ENCODE assay signal across 8 cellular contexts in the genomic region with DNA sequence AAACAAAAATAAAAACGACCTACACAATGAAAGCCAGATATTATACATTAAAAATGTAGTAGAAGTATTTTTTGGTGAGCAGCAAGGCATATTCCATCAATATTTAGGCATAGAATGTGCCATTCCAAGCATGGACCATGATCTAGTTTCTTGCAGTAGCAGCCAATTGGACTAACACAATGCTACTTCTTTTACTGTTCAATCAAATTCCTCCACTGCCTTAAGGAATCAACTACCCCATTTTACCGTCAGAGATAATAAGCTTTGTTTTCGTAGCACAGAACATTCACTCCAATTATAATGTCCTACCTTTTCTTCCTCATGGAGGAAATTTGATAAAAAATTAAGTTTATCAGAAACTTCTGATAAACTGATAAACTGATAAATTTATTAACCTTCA. TPM values are rescaled to one million over a fixed set of nuclear protein-coding genes. Genes with fewer than 3 reads are reported as not detected.
DNase-seq lines count a peak whose midpoint lies in the region; ATAC-seq and TF ChIP-seq lines count a peak whose summit lies in the region.

No MANE protein-coding gene starts in this region.

- H3K27me3 Mint-ChIP-seq in progenitor cell of endocrine pancreas, result no peaks in the 10 kb centered on the region

- intact Hi-C loops in PC-9 (cut with micrococcal nuclease; ENCODE audit: unreplicated experiment), result no loop called here

- peak overlapping the region; percentile 92; the same call in 1 of the 2 replicates for H3K27ac ChIP-seq in PC-9

- H3K36me3 Mint-ChIP-seq in progenitor cell of endocrine pancreas (ENCODE audit: insufficient read depth), result peaks cover 3% of the 10 kb centered on the region

- peaks cover 17% of the 10 kb centered on the region for H3K4me1 Mint-ChIP-seq in progenitor cell of endocrine pancreas (ENCODE audit: low read depth)

- no peaks in the 10 kb centered on the region for H3K9me2 ChIP-seq in PC-9 (ENCODE audit: insufficient read depth)

- no peaks in the 10 kb centered on the region for H3K9me3 ChIP-seq in PC-9 (ENCODE audit: insufficient read depth, low read depth)

- H3K4me3 ChIP-seq in GM08714 (ENCODE audit: low read length) (peak overlapping the region; percentile 76; the same call in 1 of the 2 replicates), PC-9 (peak overlapping the region; percentile 79), epithelial cell of proximal tubule (ENCODE audit: low read depth, low read length) (peak overlapping the region; percentile 90)

- peak overlapping the region; percentile 84 for H3K4me2 ChIP-seq in PC-9

- peaks cover 6% of the 10 kb centered on the region for H3F3A ChIP-seq in PC-9 (ENCODE audit: insufficient read depth, low read depth)

- H3K27me3 ChIP-seq in PC-9 (ENCODE audit: insufficient read depth, low read depth), result no peaks in the 10 kb centered on the region

- peak overlapping the region; percentile 88 for H3K4me3 Mint-ChIP-seq in progenitor cell of endocrine pancreas (ENCODE audit: low read depth)

- H3K79me2 ChIP-seq in PC-9 (ENCODE audit: low read depth), result peaks cover 66% of the 10 kb centered on the region

- H3K27ac Mint-ChIP-seq in progenitor cell of endocrine pancreas, result peak overlapping the region; percentile 47

- DNase-seq in PC-9 (no peak), epithelial cell of proximal tubule (ENCODE audit: low read depth) (no peak), progenitor cell of endocrine pancreas (ENCODE audit: low spot score, unreplicated experiment) (no peak), Ammon's horn (ENCODE audit: low spot score) (no peak), superior temporal gyrus (ENCODE audit: extremely low spot score) (no peak)
- no peak for DNase-seq in activated CD4-positive, alpha-beta T cell treated with anti-CD3 and anti-CD28 coated beads, Interleukin-2, amount 50 U/mL, for 4 hours

- no peak for TF ChIP-seq CTCF in PC-9 (conservative IDR thresholded peaks at IDR 0.05)
- TF ChIP-seq CTCF in epithelial cell of proximal tubule (conservative IDR thresholded peaks at IDR 0.05; ENCODE audit: low read depth, low read length), result no peak
- TF ChIP-seq CTCF in progenitor cell of endocrine pancreas (IDR thresholded peaks at IDR 0.05; ENCODE audit: unreplicated experiment), result no peak

- CTCF ChIA-PET in PC-9 (lab: Charles Lee), result no interaction called here

- H3K4me1 ChIP-seq in PC-9 (replicated peaks; ENCODE audit: insufficient read depth), result peaks cover 21% of the 10 kb centered on the region; the same call in 1 of the 2 replicates

- no peaks in the 10 kb centered on the region for H3K36me3 ChIP-seq in PC-9 (ENCODE audit: low read depth)

- no peaks in the 10 kb centered on the region for H3K9me3 Mint-ChIP-seq in progenitor cell of endocrine pancreas (ENCODE audit: low read depth)

- no peak for ATAC-seq in GM21737 (IDR thresholded peaks at IDR 0.05; ENCODE audit: unreplicated experiment)

- POLR2A ChIA-PET in PC-9 (lab: Charles Lee; ENCODE audit: unreplicated experiment), result no interaction called here

- H4K20me1 ChIP-seq in PC-9 (ENCODE audit: insufficient read depth), result no peaks in the 10 kb centered on the region; the same call in 1 of the 2 replicates

- no peak overlapping the region for H2AFZ ChIP-seq in PC-9

- BruUV-seq in PC-9 (replicated peaks; lab: Mats Ljungman, UMichigan), result no TSS peak

RNA-seq across cellular contexts. Expression of a gene that starts 1.3 kb away (rescaled TPM):
- 11.2 and 15.4 TPM in 2 replicates for total RNA-seq in PC-9 (2021)
- total RNA-seq in epithelial cell of proximal tubule, result 10.1 and 11.4 TPM in 2 replicates
- 40.5 and 41.8 TPM in 2 replicates for total RNA-seq in progenitor cell of endocrine pancreas

RNA-seq across cellular contexts. Expression of a gene that starts 29.7 kb away (rescaled TPM):
- 25.1 and 36.2 TPM in 2 replicates for total RNA-seq in PC-9 (2021)
- total RNA-seq in epithelial cell of proximal tubule, result 29.8 and 31.5 TPM in 2 replicates
- total RNA-seq in progenitor cell of endocrine pancreas, result 58.0 and 60.8 TPM in 2 replicates

RNA-seq across cellular contexts. Expression of a gene that starts 33.0 kb away (rescaled TPM):
- total RNA-seq in PC-9 (2021), result 39.0 and 50.5 TPM in 2 replicates
- total RNA-seq in epithelial cell of proximal tubule, result 110 and 162 TPM in 2 replicates
- total RNA-seq in progenitor cell of endocrine pancreas, result 63.1 and 63.5 TPM in 2 replicates
